Comparison of ENCODE assay signal across 13 cellular contexts in genomic region chr9:137613259-137613658, GRCh38. TPM values are rescaled to one million over a fixed set of nuclear protein-coding genes. Genes with fewer than 3 reads are reported as not detected.
DNase-seq lines count a peak whose midpoint lies in the region; ATAC-seq, FAIRE-seq and TF ChIP-seq lines count a peak whose summit lies in the region.
"Had no signal": no experiment of that assay in that cellular context is flagged by ENCODE, and none has a peak within 500 bp of the region (broad histone marks: within the 10 kb centered on the region; RNA-seq: fewer than 3 reads in every experiment).

No MANE protein-coding gene starts in this region.

- CTCF ChIA-PET in HCT116 (lab: Charles Lee): interaction anchor here (0.9 kb wide), 1 partner anchor 190 kb away, joined by 3 read pairs; the partner anchor contains the start of genes EXD3 and NOXA1
- CTCF ChIA-PET in WTC11 (lab: Charles Lee): interaction anchor here (2.1 kb wide), 1 partner anchor 31 kb away, joined by 8 read pairs; no protein-coding TSS in a partner anchor

- H3K27me3 ChIP-seq in HCT116 (ENCODE audit: insufficient read depth, low read length): no peaks in the 10 kb centered on the region
- no peaks in the 10 kb centered on the region for H3K27me3 ChIP-seq in HAP-1 (ENCODE audit: low read depth)

- no peak overlapping the region for H3K4me3 Mint-ChIP-seq in WTC11
- H3K4me3 Mint-ChIP-seq in stimulated activated naive B cell treated with anti-CD40 and anti-IgM and Interleukin-4, amounts not matched to agents 10 μg/mL and 1 μg/mL and 100 μg/mL, for 72 hours: no peak overlapping the region
- H3K4me3 Mint-ChIP-seq: activated CD8-positive, alpha-beta T cell treated with anti-CD3 and anti-CD28 coated beads for 36 hours; memory B cell; stimulated activated naive CD8-positive, alpha-beta T cell treated with anti-CD3 and anti-CD28 coated beads, Interleukin-15, Interleukin-2, amounts not matched to agents 100 ng/mL and 50 ng/mL, for 24 hours had no signal

- H3K27me3 Mint-ChIP-seq in WTC11 (ENCODE audit: low read depth): no peaks in the 10 kb centered on the region
- H3K27me3 Mint-ChIP-seq in stimulated activated naive B cell treated with anti-CD40 and anti-IgM and Interleukin-4, amounts not matched to agents 10 μg/mL and 1 μg/mL and 100 μg/mL, for 72 hours: no peaks in the 10 kb centered on the region
- H3K27me3 Mint-ChIP-seq: activated CD8-positive, alpha-beta T cell treated with anti-CD3 and anti-CD28 coated beads for 36 hours; memory B cell; stimulated activated naive CD8-positive, alpha-beta T cell treated with anti-CD3 and anti-CD28 coated beads, Interleukin-15, Interleukin-2, amounts not matched to agents 100 ng/mL and 50 ng/mL, for 24 hours had no signal

- no peak for TF ChIP-seq POLR2A in HCT116 (IDR thresholded peaks at IDR 0.05; ENCODE audit: borderline replicate concordance, extremely low read depth, insufficient read depth, insufficient read length)

- H3K9me3 ChIP-seq in HCT116 (ENCODE audit: control insufficient read depth in 1 of 2, insufficient read depth in 1 of 2, low read depth in 1 of 2, low read length in 2 of 2) (no peaks in the 10 kb centered on the region), kidney (ENCODE audit: control insufficient read depth in 1 of 2, low read length in 2 of 2) (no peaks in the 10 kb centered on the region), HAP-1 (no peaks in the 10 kb centered on the region)

- no peak overlapping the region for H2AFZ ChIP-seq in HCT116 (ENCODE audit: low read depth, low read length, poor library complexity, severe bottlenecking)

- H3K36me3 ChIP-seq in HCT116 (ENCODE audit: control insufficient read depth in 1 of 2, insufficient read depth in 2 of 2, low read length in 2 of 2): peaks cover 2 to 26% of the 10 kb centered on the region in 2 experiments; a peak in 2 of 4 replicates
- peaks cover 0 to 4% of the 10 kb centered on the region in 2 donors for H3K36me3 ChIP-seq in kidney (ENCODE audit: control insufficient read depth in 1 of 2, insufficient read depth in 2 of 2, low read length in 2 of 2)
- H3K36me3 ChIP-seq in HAP-1 (replicated peaks): peaks cover 38% of the 10 kb centered on the region

- peak overlapping the region; percentile 45; the same call in 1 of the 2 replicates for H3K27ac Mint-ChIP-seq in WTC11
- H3K27ac Mint-ChIP-seq in stimulated activated naive B cell treated with anti-CD40 and anti-IgM and Interleukin-4, amounts not matched to agents 10 μg/mL and 1 μg/mL and 100 μg/mL, for 72 hours: peak overlapping the region; percentile 31
- H3K27ac Mint-ChIP-seq: activated CD8-positive, alpha-beta T cell treated with anti-CD3 and anti-CD28 coated beads for 36 hours; memory B cell; stimulated activated naive CD8-positive, alpha-beta T cell treated with anti-CD3 and anti-CD28 coated beads, Interleukin-15, Interleukin-2, amounts not matched to agents 100 ng/mL and 50 ng/mL, for 24 hours had no signal

- in situ Hi-C loops in HAP-1 (cut with MboI; ENCODE audit: low sequenced_read_pairs): no loop called here

- H3K27ac ChIP-seq in HCT116 (ENCODE audit: low read depth, low read length) (peak overlapping the region; percentile 99), kidney (ENCODE audit: low read depth in 2 of 2, low read length in 2 of 2) (peak overlapping the region; percentile 63 to 84)

- H3K4me2 ChIP-seq in HCT116 (ENCODE audit: low read length): peak overlapping the region; percentile 100

- DNase-seq in HCT116 (ENCODE audit: low read depth, low spot score) (no peak), WTC11 (ENCODE audit: low spot score) (no peak), kidney (peak; percentile 78), NCI-H82 (lab: John Stamatoyannopoulos, UW) (no peak), COLO668 (lab: John Stamatoyannopoulos, UW; ENCODE audit: unreplicated experiment) (no peak), HAP-1 (ENCODE audit: low spot score in 2 of 2) (no peak)
- DNase-seq in stimulated activated naive B cell treated with anti-CD40 and anti-IgM and Interleukin-4, amounts not matched to agents 10 μg/mL and 1 μg/mL and 100 μg/mL, for 72 hours: no peak
- DNase-seq: activated CD8-positive, alpha-beta T cell treated with anti-CD3 and anti-CD28 coated beads for 36 hours; NCI-H446 treated with DMSO at 0.1 percent for 48 hours; stimulated activated CD4-positive, alpha-beta T cell treated with anti-CD3 and anti-CD28 coated beads, Interleukin-4, amount 100 ng/mL, for 4 hours had no signal

- H3K4me3 ChIP-seq in HCT116 (replicated peaks in 1 of 2; ENCODE audit: low read depth in 1 of 2, low read length in 2 of 2): peak overlapping the region; percentile 29 to 62
- no peak overlapping the region for H3K4me3 ChIP-seq in kidney (ENCODE audit: low read length in 2 of 2)
- H3K4me3 ChIP-seq in HAP-1: no peak overlapping the region

- RAD21 ChIA-PET in HCT116 (lab: Charles Lee; ENCODE audit: low non-redundant PET in 1 of 2, low total read pairs in 2 of 2, uncharacterized antibody in 2 of 2, unreplicated experiment in 2 of 2): no interaction called here

- peaks cover 20% of the 10 kb centered on the region for H3K4me1 Mint-ChIP-seq in WTC11
- peaks cover 20 to 45% of the 10 kb centered on the region in 2 donors for H3K4me1 Mint-ChIP-seq in stimulated activated naive B cell treated with anti-CD40 and anti-IgM and Interleukin-4, amounts not matched to agents 10 μg/mL and 1 μg/mL and 100 μg/mL, for 72 hours

- ATAC-seq in HCT116 (no peak), WTC11 (no peak)
- ATAC-seq in stimulated activated naive B cell treated with anti-CD40 and anti-IgM and Interleukin-4, amounts not matched to agents 10 μg/mL and 1 μg/mL and 100 μg/mL, for 72 hours (replicated peaks): no peak
- ATAC-seq: activated CD8-positive, alpha-beta T cell treated with anti-CD3 and anti-CD28 coated beads for 36 hours had no signal

- H3K9me3 Mint-ChIP-seq in WTC11: no peaks in the 10 kb centered on the region
- H3K9me3 Mint-ChIP-seq in stimulated activated naive B cell treated with anti-CD40 and anti-IgM and Interleukin-4, amounts not matched to agents 10 μg/mL and 1 μg/mL and 100 μg/mL, for 72 hours: no peaks in the 10 kb centered on the region
- H3K9me3 Mint-ChIP-seq: activated CD8-positive, alpha-beta T cell treated with anti-CD3 and anti-CD28 coated beads for 36 hours; memory B cell; stimulated activated naive CD8-positive, alpha-beta T cell treated with anti-CD3 and anti-CD28 coated beads, Interleukin-15, Interleukin-2, amounts not matched to agents 100 ng/mL and 50 ng/mL, for 24 hours had no signal

- peaks cover 11% of the 10 kb centered on the region for H3K36me3 Mint-ChIP-seq in WTC11
- peaks cover 9 to 30% of the 10 kb centered on the region in 2 donors for H3K36me3 Mint-ChIP-seq in stimulated activated naive B cell treated with anti-CD40 and anti-IgM and Interleukin-4, amounts not matched to agents 10 μg/mL and 1 μg/mL and 100 μg/mL, for 72 hours

- intact Hi-C loops in HCT116 (cut with micrococcal nuclease) (loop anchor here (5.0 kb wide), 1 partner anchor 36 kb away; the partner anchor contains the start of gene DPH7), kidney (cut with DNase I) (no loop called here)

- TF ChIP-seq RAD21 in HCT116 (IDR thresholded peaks at IDR 0.05; ENCODE audit: low read depth): no peak

- peaks cover 53% of the 10 kb centered on the region for H3K79me2 ChIP-seq in HCT116 (ENCODE audit: insufficient read depth, low read length)

- H3K9me2 ChIP-seq in HCT116 (ENCODE audit: insufficient read depth): no peaks in the 10 kb centered on the region

- BruUV-seq in HCT116 (replicated peaks; lab: Mats Ljungman, UMichigan): no TSS peak

- H3K9ac ChIP-seq in HCT116 (ENCODE audit: low read length) (peak overlapping the region; percentile 92), kidney (ENCODE audit: low read length in 2 of 2) (peak overlapping the region in 1 of 2 donors; percentile 26)

- no peak for FAIRE-seq in kidney (lab: Jason Lieb, UNC)
- FAIRE-seq: RCC 7860 had no signal

- TF ChIP-seq CTCF in HCT116 (IDR thresholded peaks at IDR 0.05 in 2 of 3, conservative IDR thresholded peaks at IDR 0.05 in 1 of 3; ENCODE audit: borderline replicate concordance in 1 of 3, insufficient read depth in 1 of 3, low read depth in 2 of 3, low read length in 2 of 3) (no peak), WTC11 (IDR thresholded peaks at IDR 0.05) (no peak), kidney (IDR thresholded peaks at IDR 0.05; ENCODE audit: borderline replicate concordance, extremely low read depth, insufficient read depth) (no peak)

- peaks cover 41 to 66% of the 10 kb centered on the region in 2 experiments for H3K4me1 ChIP-seq in HCT116 (ENCODE audit: control insufficient read depth in 1 of 2, insufficient read depth in 2 of 2, low read length in 2 of 2)
- peaks cover 21 to 31% of the 10 kb centered on the region in 2 donors for H3K4me1 ChIP-seq in kidney (ENCODE audit: control insufficient read depth in 1 of 2, insufficient read depth in 1 of 2, low read depth in 1 of 2, low read length in 2 of 2)
- H3K4me1 ChIP-seq in HAP-1: peaks cover 8% of the 10 kb centered on the region; the same call in 1 of the 2 replicates

- POLR2A ChIA-PET in HCT116 (lab: Charles Lee): no interaction called here
- POLR2A ChIA-PET in WTC11 (lab: Charles Lee): interaction anchor here (0.6 kb wide), 1 partner anchor 13 kb away, joined by 4 read pairs; no protein-coding TSS in a partner anchor

- H4K20me1 ChIP-seq in HCT116 (ENCODE audit: insufficient read depth): no peaks in the 10 kb centered on the region

TF ChIP-seq in HCT116, 20 proteins besides CTCF, POLR2A, EP300 and RAD21 (continues in another document):
- TF ChIP-seq MAX (IDR thresholded peaks at IDR 0.05): no peak

RNA-seq across cellular contexts. Expression of gene EHMT1, which starts 5.5 kb away (rescaled TPM):
- total RNA-seq in HCT116 (2021; ENCODE audit: unreplicated experiment): 86.1 TPM
- 33.9 and 35.5 TPM in 2 replicates for polyA plus RNA-seq in HCT116 (2012)
- total RNA-seq in WTC11 (2021): 152 to 170 TPM (median 154 TPM) in 3 replicates
- 92.9 TPM for total RNA-seq in kidney
- 15.8 TPM for polyA plus RNA-seq in kidney (ENCODE audit: insufficient read depth, low read depth, low replicate concordance)

RNA-seq across cellular contexts. Expression of gene ARRDC1, which starts 7.8 kb away (rescaled TPM):
- total RNA-seq in HCT116 (2021; ENCODE audit: unreplicated experiment) (82.8 TPM), WTC11 (2021) (41.2 to 48.3 TPM (median 41.3 TPM) in 3 replicates), kidney (88.9 TPM)
- 85.6 and 96.3 TPM in 2 replicates for polyA plus RNA-seq in HCT116 (2012)
- polyA plus RNA-seq in kidney (ENCODE audit: insufficient read depth, low read depth, low replicate concordance): 42.3 TPM

RNA-seq across cellular contexts. Expression of gene ZMYND19, which starts 22.9 kb away (rescaled TPM):
- total RNA-seq in HCT116 (2021; ENCODE audit: unreplicated experiment) (57.4 TPM), WTC11 (2021) (61.9 to 77.9 TPM (median 63.8 TPM) in 3 replicates), kidney (19.1 TPM)
- polyA plus RNA-seq in HCT116 (2012): 25.0 and 29.7 TPM in 2 replicates
- 13.5 TPM for polyA plus RNA-seq in kidney (ENCODE audit: insufficient read depth, low read depth, low replicate concordance)

RNA-seq across cellular contexts. Expression of gene DPH7, which starts 34.5 kb away (rescaled TPM):
- total RNA-seq in HCT116 (2021; ENCODE audit: unreplicated experiment) (54.4 TPM), WTC11 (2021) (40.3 to 43.9 TPM (median 40.5 TPM) in 3 replicates), kidney (31.4 TPM)
- polyA plus RNA-seq in HCT116 (2012): 38.5 and 39.6 TPM in 2 replicates
- polyA plus RNA-seq in kidney (ENCODE audit: insufficient read depth, low read depth, low replicate concordance): 23.2 TPM

Comparison
In these comparisons a context has a peak if more than half of its experiments do, and no peak if none do; other contexts are left out.
1. H3K4me3 ChIP-seq: peak in HCT116 (2 of 2); none in kidney (0 of 2) and HAP-1 (single experiment).